28 cellular contexts compared by ENCODE assay signal in genomic region chr1:159030311-159030710, GRCh38. TPM values are rescaled to one million over a fixed set of nuclear protein-coding genes. Genes with fewer than 3 reads are reported as not detected.
DNase-seq lines count a peak whose midpoint lies in the region; ATAC-seq, FAIRE-seq and TF ChIP-seq lines count a peak whose summit lies in the region.
"Had no signal": no experiment of that assay in that cellular context is flagged by ENCODE, and none has a peak within 500 bp of the region (broad histone marks: within the 10 kb centered on the region; RNA-seq: fewer than 3 reads in every experiment).

No MANE protein-coding gene starts in this region.

- no peaks in the 10 kb centered on the region for H3K27me3 ChIP-seq in CD4-positive, alpha-beta memory T cell (ENCODE audit: insufficient read depth, low read length)
- no peaks in the 10 kb centered on the region for H3K27me3 ChIP-seq in suprapubic skin
- H3K27me3 ChIP-seq: spleen had no signal

- H3K36me3 Mint-ChIP-seq in activated CD4-positive, alpha-beta memory T cell treated with anti-CD3 and anti-CD28 coated beads for 36 hours: peaks cover 89% of the 10 kb centered on the region
- peaks cover 95% of the 10 kb centered on the region for H3K36me3 Mint-ChIP-seq in activated CD4-positive, alpha-beta memory T cell treated with anti-CD3 and anti-CD28 coated beads, Interleukin-2, amount 10 ng/mL, durations not matched to agents 7 days and 5 days (ENCODE audit: low read depth)
- H3K36me3 Mint-ChIP-seq in CD4-positive, alpha-beta memory T cell: peaks cover 87 to 89% of the 10 kb centered on the region in 2 donors
- H3K36me3 Mint-ChIP-seq in activated naive CD4-positive, alpha-beta T cell treated with anti-CD3 and anti-CD28 coated beads, Interleukin-2, amount 50 U/mL, for 72 hours: peaks cover 68 to 87% of the 10 kb centered on the region in 2 donors
- H3K36me3 Mint-ChIP-seq in natural killer cell: peaks cover 53% of the 10 kb centered on the region

- peaks cover 2% of the 10 kb centered on the region for H3K9me3 Mint-ChIP-seq in activated CD4-positive, alpha-beta memory T cell treated with anti-CD3 and anti-CD28 coated beads for 36 hours
- H3K9me3 Mint-ChIP-seq in activated CD4-positive, alpha-beta memory T cell treated with anti-CD3 and anti-CD28 coated beads, Interleukin-2, amount 10 ng/mL, durations not matched to agents 7 days and 5 days: no peaks in the 10 kb centered on the region
- peaks cover 0 to 10% (median 0%) of the 10 kb centered on the region in 8 donors for H3K9me3 Mint-ChIP-seq in CD4-positive, alpha-beta memory T cell
- peaks cover 0 to 4% of the 10 kb centered on the region in 2 donors for H3K9me3 Mint-ChIP-seq in activated naive CD4-positive, alpha-beta T cell treated with anti-CD3 and anti-CD28 coated beads, Interleukin-2, amount 50 U/mL, for 72 hours
- H3K9me3 Mint-ChIP-seq in natural killer cell: no peaks in the 10 kb centered on the region

- no peaks in the 10 kb centered on the region for H3K9me3 ChIP-seq in CD4-positive, alpha-beta memory T cell (ENCODE audit: control insufficient read depth in 1 of 2, low read length in 2 of 2)
- H3K9me3 ChIP-seq in suprapubic skin: no peaks in the 10 kb centered on the region

- CTCF ChIA-PET in activated CD4-positive, alpha-beta memory T cell treated with anti-CD3 and anti-CD28 coated beads for 36 hours (lab: Charles Lee): interaction anchor here (0.9 to 1.0 kb wide), 2 partner anchors 59 to 827 kb away, joined by 3 to 4 read pairs; no protein-coding TSS in a partner anchor
- CTCF ChIA-PET in activated CD4-positive, alpha-beta memory T cell treated with anti-CD3 and anti-CD28 coated beads, Interleukin-2, amount 10 ng/mL, durations not matched to agents 7 days and 5 days (lab: Charles Lee): no interaction called here
- CTCF ChIA-PET in CD4-positive, alpha-beta memory T cell (lab: Charles Lee; ENCODE audit: partially characterized antibody): interaction anchor here (1.2 to 2.9 kb wide), 4 partner anchors 10 to 41 kb away, joined by 3 to 15 read pairs (median 6); no protein-coding TSS in a partner anchor

- H3K4me3 Mint-ChIP-seq in activated CD4-positive, alpha-beta memory T cell treated with anti-CD3 and anti-CD28 coated beads for 36 hours: no peak overlapping the region
- H3K4me3 Mint-ChIP-seq in activated CD4-positive, alpha-beta memory T cell treated with anti-CD3 and anti-CD28 coated beads, Interleukin-2, amount 10 ng/mL, durations not matched to agents 7 days and 5 days: no peak overlapping the region
- peak overlapping the region in 4 of 8 donors; percentile 12 to 71 (median 27) for H3K4me3 Mint-ChIP-seq in CD4-positive, alpha-beta memory T cell
- peak overlapping the region; percentile 68 for H3K4me3 Mint-ChIP-seq in natural killer cell

- no peak overlapping the region for H3K4me3 ChIP-seq in CD4-positive, alpha-beta memory T cell (ENCODE audit: low read length in 2 of 2)
- H3K4me3 ChIP-seq in suprapubic skin: no peak overlapping the region
- H3K4me3 ChIP-seq: lung, spleen had no signal

- POLR2A ChIA-PET in activated CD4-positive, alpha-beta memory T cell treated with anti-CD3 and anti-CD28 coated beads for 36 hours (lab: Charles Lee): interaction anchor here (1.2 kb wide), 1 partner anchor 26 kb away, joined by 4 read pairs; no protein-coding TSS in a partner anchor
- POLR2A ChIA-PET in activated CD4-positive, alpha-beta memory T cell treated with anti-CD3 and anti-CD28 coated beads, Interleukin-2, amount 10 ng/mL, durations not matched to agents 7 days and 5 days (lab: Charles Lee): interaction anchor here (1.2 to 1.9 kb wide), 2 partner anchors 21 to 23 kb away, joined by 3 to 7 read pairs; partner anchors contain the start of gene IFI16
- POLR2A ChIA-PET in CD4-positive, alpha-beta memory T cell (lab: Charles Lee; ENCODE audit: partially characterized antibody): interaction anchor here (1.0 to 1.2 kb wide), 3 partner anchors 13 to 26 kb away, joined by 3 to 5 read pairs (median 3); no protein-coding TSS in a partner anchor

- intact Hi-C loops in activated CD4-positive, alpha-beta memory T cell treated with anti-CD3 and anti-CD28 coated beads for 36 hours (cut with micrococcal nuclease): no loop called here
- intact Hi-C loops in CD4-positive, alpha-beta memory T cell (cut with micrococcal nuclease): no loop called here
- intact Hi-C loops in natural killer cell (cut with micrococcal nuclease): no loop called here

- no peaks in the 10 kb centered on the region for H3K27me3 Mint-ChIP-seq in activated CD4-positive, alpha-beta memory T cell treated with anti-CD3 and anti-CD28 coated beads for 36 hours
- H3K27me3 Mint-ChIP-seq in activated CD4-positive, alpha-beta memory T cell treated with anti-CD3 and anti-CD28 coated beads, Interleukin-2, amount 10 ng/mL, durations not matched to agents 7 days and 5 days: no peaks in the 10 kb centered on the region
- no peaks in the 10 kb centered on the region for H3K27me3 Mint-ChIP-seq in CD4-positive, alpha-beta memory T cell
- no peaks in the 10 kb centered on the region for H3K27me3 Mint-ChIP-seq in natural killer cell (ENCODE audit: low read depth in 2 of 2)

- ATAC-seq in activated naive CD4-positive, alpha-beta T cell treated with anti-CD3 and anti-CD28 coated beads, Interleukin-2, amount 50 U/mL, for 72 hours: no peak
- ATAC-seq in natural killer cell: no peak
- ATAC-seq: PC-3 had no signal

- peaks cover 69% of the 10 kb centered on the region for H3K4me1 Mint-ChIP-seq in activated CD4-positive, alpha-beta memory T cell treated with anti-CD3 and anti-CD28 coated beads for 36 hours (ENCODE audit: low read depth)
- H3K4me1 Mint-ChIP-seq in activated CD4-positive, alpha-beta memory T cell treated with anti-CD3 and anti-CD28 coated beads, Interleukin-2, amount 10 ng/mL, durations not matched to agents 7 days and 5 days: peaks cover 76% of the 10 kb centered on the region
- H3K4me1 Mint-ChIP-seq in CD4-positive, alpha-beta memory T cell: peaks cover 61 to 79% (median 70%) of the 10 kb centered on the region in 4 donors
- peaks cover 92 to 94% of the 10 kb centered on the region in 2 donors for H3K4me1 Mint-ChIP-seq in natural killer cell

- no peak for DNase-seq in activated CD4-positive, alpha-beta memory T cell treated with anti-CD3 and anti-CD28 coated beads for 36 hours
- no peak for DNase-seq in activated CD4-positive, alpha-beta memory T cell treated with anti-CD3 and anti-CD28 coated beads, Interleukin-2, amount 10 ng/mL, durations not matched to agents 7 days and 5 days
- DNase-seq in CD4-positive, alpha-beta memory T cell: no peak
- no peak for DNase-seq in activated naive CD4-positive, alpha-beta T cell treated with anti-CD3 and anti-CD28 coated beads, Interleukin-2, amount 50 U/mL, for 72 hours (ENCODE audit: low spot score in 2 of 2)
- DNase-seq in natural killer cell (no peak), GM19239 (ENCODE audit: insufficient read length, low spot score) (no peak), suprapubic skin (ENCODE audit: low spot score in 2 of 2) (no peak), GM10266 (ENCODE audit: extremely low spot score) (no peak)
- DNase-seq: activated CD4-positive, alpha-beta T cell treated with anti-CD3 and anti-CD28 coated beads, Interleukin-2, amount 50 U/mL, for 4 hours; activated T-cell treated with anti-CD3 and anti-CD28 coated beads, Interleukin-2, amount 50 U/mL, for 1 hour; C1 segment of cervical spinal cord; GDM1; H7; kidney glomerular epithelial cell; NCI-H1105 treated with DMSO at 0.1 percent for 48 hours; NCI-H2081; NCI-H446 treated with DMSO at 0.1 percent for 48 hours; PC-3; retina; SHP77; spleen; stimulated activated CD4-positive, alpha-beta T cell treated with anti-CD3 and anti-CD28 coated beads, Interleukin-4, amount 100 ng/mL, for 24 hours; trophoblast cell had no signal

- no peak for TF ChIP-seq EP300 in suprapubic skin (IDR thresholded peaks at IDR 0.05)

- peaks cover 61% of the 10 kb centered on the region for H3K36me3 ChIP-seq in CD4-positive, alpha-beta memory T cell (ENCODE audit: insufficient read depth, low read length)
- H3K36me3 ChIP-seq in suprapubic skin: peaks cover 58% of the 10 kb centered on the region

- TF ChIP-seq POLR2A in suprapubic skin (IDR thresholded peaks at IDR 0.05): no peak

- FAIRE-seq in GM19239 (lab: Jason Lieb, UNC): no peak
- FAIRE-seq: colon had no signal

- 100% methylated on average over 1 of the region's 1 CpG for WGBS in suprapubic skin

- TF ChIP-seq CTCF in natural killer cell (IDR thresholded peaks at IDR 0.05) (no peak), suprapubic skin (IDR thresholded peaks at IDR 0.05) (no peak), GM10266 (IDR thresholded peaks at IDR 0.05; ENCODE audit: control insufficient read depth, insufficient read depth, low read depth, missing control alignments) (no peak)

- peaks cover 48% of the 10 kb centered on the region for H3K4me1 ChIP-seq in CD4-positive, alpha-beta memory T cell (ENCODE audit: insufficient read depth, low read length)
- peaks cover 18% of the 10 kb centered on the region for H3K4me1 ChIP-seq in suprapubic skin

- H3K27ac ChIP-seq in CD4-positive, alpha-beta memory T cell (ENCODE audit: low read depth, low read length): no peak overlapping the region
- H3K27ac ChIP-seq in suprapubic skin: no peak overlapping the region

- H3K27ac Mint-ChIP-seq in activated CD4-positive, alpha-beta memory T cell treated with anti-CD3 and anti-CD28 coated beads for 36 hours: peak overlapping the region; percentile 69
- no peak overlapping the region for H3K27ac Mint-ChIP-seq in activated CD4-positive, alpha-beta memory T cell treated with anti-CD3 and anti-CD28 coated beads, Interleukin-2, amount 10 ng/mL, durations not matched to agents 7 days and 5 days
- H3K27ac Mint-ChIP-seq in CD4-positive, alpha-beta memory T cell: peak overlapping the region in 6 of 7 donors; percentile 23 to 88 (median 66)
- peak overlapping the region; percentile 62 to 73 for H3K27ac Mint-ChIP-seq in activated naive CD4-positive, alpha-beta T cell treated with anti-CD3 and anti-CD28 coated beads, Interleukin-2, amount 50 U/mL, for 72 hours
- H3K27ac Mint-ChIP-seq in natural killer cell: peak overlapping the region; percentile 62 to 78

RNA-seq across cellular contexts. Expression of gene IFI16, which starts 20.6 kb away (rescaled TPM):
- 100 to 1,000 TPM; 215 to 220 TPM for total RNA-seq in activated CD4-positive, alpha-beta memory T cell treated with anti-CD3 and anti-CD28 coated beads for 36 hours
- total RNA-seq in activated CD4-positive, alpha-beta memory T cell treated with anti-CD3 and anti-CD28 coated beads, Interleukin-2, amount 10 ng/mL, durations not matched to agents 7 days and 5 days: 100 to 1,000 TPM; 394 to 395 TPM
- total RNA-seq in CD4-positive, alpha-beta memory T cell: 100 to 1,000 TPM; 160 to 162 TPM
- polyA plus RNA-seq in CD4-positive, alpha-beta memory T cell: 100 to 1,000 TPM in 1 of 2 donors, 10 to 100 TPM in 1; 53.2 to 131 TPM
- 100 to 1,000 TPM; 226 to 314 TPM for total RNA-seq in activated naive CD4-positive, alpha-beta T cell treated with anti-CD3 and anti-CD28 coated beads, Interleukin-2, amount 50 U/mL, for 72 hours
- 100 to 1,000 TPM; 141 to 218 (median 151) TPM for total RNA-seq in natural killer cell
- 10 to 100 TPM; 52.3 to 70.4 (median 66.0) TPM for total RNA-seq in suprapubic skin

RNA-seq across cellular contexts. Expression of gene AIM2, which starts 46.3 kb away (rescaled TPM):
- 100 to 1,000 TPM; 216 to 224 TPM for total RNA-seq in activated CD4-positive, alpha-beta memory T cell treated with anti-CD3 and anti-CD28 coated beads for 36 hours
- 10 to 100 TPM; 28.1 to 28.2 TPM for total RNA-seq in activated CD4-positive, alpha-beta memory T cell treated with anti-CD3 and anti-CD28 coated beads, Interleukin-2, amount 10 ng/mL, durations not matched to agents 7 days and 5 days
- total RNA-seq in CD4-positive, alpha-beta memory T cell: 1 to 10 TPM; 7.8 to 8.1 TPM
- 1 to 10 TPM; 2.9 to 8.0 TPM for polyA plus RNA-seq in CD4-positive, alpha-beta memory T cell
- 10 to 100 TPM; 14.4 to 23.6 TPM for total RNA-seq in activated naive CD4-positive, alpha-beta T cell treated with anti-CD3 and anti-CD28 coated beads, Interleukin-2, amount 50 U/mL, for 72 hours
- total RNA-seq in natural killer cell (1 to 10 TPM in 1 of 3 donors, not detected in 2; 1.1 TPM), suprapubic skin (not detected)
- total RNA-seq: A673, fibroblast of lung, glomerular endothelial cell, PC-3 had no signal
- polyA plus RNA-seq: fibroblast of lung had no signal

Comparison
In these comparisons a context has a peak if more than half of its experiments do, and no peak if none do; other contexts are left out.
1. RNA of gene AIM2, which starts 46.3 kb away (total RNA-seq): 216 to 224 TPM in activated CD4-positive, alpha-beta memory T cell treated with anti-CD3 and anti-CD28 coated beads for 36 hours; 28.1 to 28.2 TPM in activated CD4-positive, alpha-beta memory T cell treated with anti-CD3 and anti-CD28 coated beads, Interleukin-2, amount 10 ng/mL, durations not matched to agents 7 days and 5 days, 14.4 to 23.6 TPM in activated naive CD4-positive, alpha-beta T cell treated with anti-CD3 and anti-CD28 coated beads, Interleukin-2, amount 50 U/mL, for 72 hours, 7.8 to 8.1 TPM in CD4-positive, alpha-beta memory T cell, not detected in suprapubic skin and 1.1 TPM in natural killer cell; every median in the first group is over 4 times any median in the second.